8 cellular contexts compared by ENCODE assay signal in genomic region chr6:37381579-37381978, GRCh38. TPM values are rescaled to one million over a fixed set of nuclear protein-coding genes. Genes with fewer than 3 reads are reported as not detected.
DNase-seq lines count a peak whose midpoint lies in the region; ATAC-seq and TF ChIP-seq lines count a peak whose summit lies in the region.

No MANE protein-coding gene starts in this region.

- no peaks in the 10 kb centered on the region for H3K27me3 ChIP-seq in BE2C

- H3K36me3 ChIP-seq in BE2C = peaks cover 7% of the 10 kb centered on the region

- ATAC-seq in GM18517 (IDR thresholded peaks at IDR 0.05; ENCODE audit: unreplicated experiment) (peak; percentile 64), SK-N-SH treated with all-trans-retinoic acid at 6 μM for 48 hours (peak; percentile 63), sciatic nerve (no peak)

- peak; percentile 39 for DNase-seq in BE2C
- DNase-seq in NCI-H1105 (lab: John Stamatoyannopoulos, UW) = peak; percentile 57
- peak; percentile 48 to 73 for DNase-seq in dermis microvascular lymphatic vessel endothelial cell (ENCODE audit: low read depth in 2 of 2)
- DNase-seq in lung microvascular endothelial cell (ENCODE audit: low read depth in 2 of 2) = peak; percentile 69 to 72
- DNase-seq in sciatic nerve (ENCODE audit: low spot score) = no peak
- DNase-seq in C1 segment of cervical spinal cord (lab: John Stamatoyannopoulos, UW) = no peak

- intact Hi-C loops in sciatic nerve (cut with DNase I) = no loop called here

- no peak overlapping the region for H3K4me3 ChIP-seq in BE2C (ENCODE audit: low read depth, low read length)

- H3K4me1 ChIP-seq in BE2C = no peaks in the 10 kb centered on the region

- peak; percentile 84 for TF ChIP-seq CTCF in BE2C (IDR thresholded peaks at IDR 0.05; ENCODE audit: low read depth, low read length)

- H3K9me3 ChIP-seq in BE2C = no peaks in the 10 kb centered on the region

TF ChIP-seq in SK-N-SH treated with all-trans-retinoic acid at 6 μM for 48 hours, 23 proteins besides CTCF, POLR2A, EP300 and RAD21:
- TF ChIP-seq SNAI2 (CRISPR knock-in tag; IDR thresholded peaks at IDR 0.05) = no peak
- no peak for TF ChIP-seq ZFP3 (CRISPR knock-in tag; IDR thresholded peaks at IDR 0.05)
- no peak for TF ChIP-seq CSDC2 (CRISPR knock-in tag; IDR thresholded peaks at IDR 0.05)
- no peak for TF ChIP-seq TOX (CRISPR knock-in tag; IDR thresholded peaks at IDR 0.05; ENCODE audit: borderline replicate concordance)
- no peak for TF ChIP-seq POU6F1 (CRISPR knock-in tag; IDR thresholded peaks at IDR 0.05; ENCODE audit: borderline replicate concordance, low read depth)
- no peak for TF ChIP-seq PATZ1 (CRISPR knock-in tag; IDR thresholded peaks at IDR 0.05; ENCODE audit: borderline replicate concordance)
- no peak for TF ChIP-seq OSR1 (CRISPR knock-in tag; IDR thresholded peaks at IDR 0.05)
- no peak for TF ChIP-seq ESRRG (CRISPR knock-in tag; IDR thresholded peaks at IDR 0.05)
- TF ChIP-seq BACH2 (CRISPR knock-in tag; IDR thresholded peaks at IDR 0.05; ENCODE audit: borderline replicate concordance) = no peak
- TF ChIP-seq ZNF70 (CRISPR knock-in tag; IDR thresholded peaks at IDR 0.05) = no peak
- TF ChIP-seq ISL1 (CRISPR knock-in tag; IDR thresholded peaks at IDR 0.05) = no peak
- TF ChIP-seq ZFP30 (CRISPR knock-in tag; IDR thresholded peaks at IDR 0.05) = no peak
- TF ChIP-seq RARB (CRISPR knock-in tag; IDR thresholded peaks at IDR 0.05) = no peak
- no peak for TF ChIP-seq ZC3H10 (CRISPR knock-in tag; IDR thresholded peaks at IDR 0.05)
- TF ChIP-seq PPARA (CRISPR knock-in tag; IDR thresholded peaks at IDR 0.05; ENCODE audit: borderline replicate concordance) = no peak

RNA-seq across cellular contexts. Expression of gene RNF8, which starts 27.8 kb away (rescaled TPM):
- polyA plus RNA-seq in BE2C (2012; ENCODE audit: insufficient read depth, insufficient read length, low read depth) = 18.4 TPM
- total RNA-seq in dermis microvascular lymphatic vessel endothelial cell = 22.5 and 22.6 TPM in 2 replicates
- 20.8 and 22.0 TPM in 2 replicates for total RNA-seq in lung microvascular endothelial cell
- total RNA-seq in sciatic nerve = 15.7 TPM

RNA-seq across cellular contexts. Expression of gene CMTR1, which starts 51.4 kb away (rescaled TPM):
- 39.5 TPM for polyA plus RNA-seq in BE2C (2012; ENCODE audit: insufficient read depth, insufficient read length, low read depth)
- total RNA-seq in dermis microvascular lymphatic vessel endothelial cell = 27.5 and 30.2 TPM in 2 replicates
- total RNA-seq in lung microvascular endothelial cell = 22.4 and 25.4 TPM in 2 replicates
- total RNA-seq in sciatic nerve = 39.3 TPM

Comparison
In these comparisons a context has a peak if more than half of its experiments do, and no peak if none do; other contexts are left out.
1. DNase-seq: peak in BE2C (single experiment), NCI-H1105 (single experiment), dermis microvascular lymphatic vessel endothelial cell (2 of 2) and lung microvascular endothelial cell (2 of 2); none in sciatic nerve (single experiment) and C1 segment of cervical spinal cord (0 of 14).